Comparison of ENCODE assay signal across 25 cellular contexts in genomic region chr22:43636086-43636485, GRCh38.
"Had no signal": no experiment of that assay in that cellular context is flagged by ENCODE, and none has a peak within 500 bp of the region (broad histone marks: within the 10 kb centered on the region; RNA-seq: fewer than 3 reads in every experiment).

No MANE protein-coding gene starts in this region.

- H3K36me3 Mint-ChIP-seq: T-cell had no signal

- FAIRE-seq: TTC549 had no signal

- H3K4me1 Mint-ChIP-seq: activated CD4-positive, alpha-beta memory T cell treated with anti-CD3 and anti-CD28 coated beads, Interleukin-2, amount 10 ng/mL, durations not matched to agents 7 days and 5 days; activated naive CD8-positive, alpha-beta T cell treated with anti-CD3 and anti-CD28 coated beads for 36 hours; activated T-helper 17 cell treated with anti-CD3 and anti-CD28 coated beads, Interleukin-2, amount 50 U/mL, for 72 hours; T-cell had no signal

- H3K4me3 Mint-ChIP-seq: activated CD4-positive, alpha-beta memory T cell treated with anti-CD3 and anti-CD28 coated beads, Interleukin-2, amount 10 ng/mL, durations not matched to agents 7 days and 5 days; activated naive CD4-positive, alpha-beta T cell treated with anti-CD3 and anti-CD28 coated beads for 36 hours; activated naive CD8-positive, alpha-beta T cell treated with anti-CD3 and anti-CD28 coated beads for 36 hours; activated T-helper 17 cell treated with anti-CD3 and anti-CD28 coated beads, Interleukin-2, amount 50 U/mL, for 72 hours; T-cell had no signal

- H3K4me3 ChIP-seq: SK-N-MC had no signal

- DNase-seq: activated CD4-positive, alpha-beta memory T cell treated with anti-CD3 and anti-CD28 coated beads, Interleukin-2, amount 10 ng/mL, durations not matched to agents 7 days and 5 days; activated CD4-positive, alpha-beta T cell treated with anti-CD3 and anti-CD28 coated beads, Interleukin-2, amount 50 U/mL, for 1 hour; activated CD4-positive, CD25-positive, alpha-beta regulatory T cell; activated gamma-delta T cell; activated naive CD4-positive, alpha-beta T cell treated with anti-CD3 and anti-CD28 coated beads for 36 hours; activated naive CD8-positive, alpha-beta T cell treated with anti-CD3 and anti-CD28 coated beads for 36 hours; activated T-cell treated with anti-CD3 and anti-CD28 coated beads for 4 hours; activated T-cell treated with anti-CD3 and anti-CD28 coated beads, Interleukin-2, amount 50 U/mL, for 48 hours; caudate nucleus; Karpas-422; NCI-H1105 treated with DMSO at 0.1 percent for 48 hours; NCI-H1436 treated with DMSO at 0.1 percent for 48 hours; NCI-H1930; NCI-H345; NCI-H510A; NCI-H526 treated with DMSO at 0.1 percent for 48 hours; NCI-H82; T-cell; T-helper 2 cell; T1000 had no signal

- H3K27ac Mint-ChIP-seq: activated CD4-positive, alpha-beta memory T cell treated with anti-CD3 and anti-CD28 coated beads, Interleukin-2, amount 10 ng/mL, durations not matched to agents 7 days and 5 days; activated naive CD4-positive, alpha-beta T cell treated with anti-CD3 and anti-CD28 coated beads for 36 hours; activated naive CD8-positive, alpha-beta T cell treated with anti-CD3 and anti-CD28 coated beads for 36 hours; activated T-helper 17 cell treated with anti-CD3 and anti-CD28 coated beads, Interleukin-2, amount 50 U/mL, for 72 hours; T-cell had no signal

- H3K27ac ChIP-seq: SK-N-MC, VCaP had no signal

- ATAC-seq: activated T-helper 17 cell treated with anti-CD3 and anti-CD28 coated beads, Interleukin-2, amount 50 U/mL, for 72 hours; Right ventricle myocardium inferior; T-cell had no signal

- H3K27me3 Mint-ChIP-seq: activated CD4-positive, alpha-beta memory T cell treated with anti-CD3 and anti-CD28 coated beads, Interleukin-2, amount 10 ng/mL, durations not matched to agents 7 days and 5 days had no signal
